26 cellular contexts compared by ENCODE assay signal in genomic region chr7:66524738-66525137, GRCh38.
"Had no signal": no experiment of that assay in that cellular context is flagged by ENCODE, and none has a peak within 500 bp of the region (broad histone marks: within the 10 kb centered on the region; RNA-seq: fewer than 3 reads in every experiment).

No MANE protein-coding gene starts in this region.

- H3K36me3 Mint-ChIP-seq: activated CD8-positive, alpha-beta memory T cell treated with anti-CD3 and anti-CD28 coated beads, Interleukin-2, amount 10 ng/mL, durations not matched to agents 7 days and 5 days; activated naive CD4-positive, alpha-beta T cell treated with anti-CD3 and anti-CD28 coated beads, Interleukin-2, amount 50 U/mL, for 24 hours had no signal

- H3K4me3 ChIP-seq: ascending aorta had no signal

- DNase-seq: activated B cell treated with CpG ODN at 0.5 μM for 24 hours; activated CD4-positive, alpha-beta T cell treated with anti-CD3 and anti-CD28 coated beads for 1 hour; activated CD4-positive, alpha-beta T cell treated with anti-CD3 and anti-CD28 coated beads, Interleukin-2, amount 10 ng/mL, durations not matched to agents 24 days and 14 days; activated CD4-positive, alpha-beta T cell treated with anti-CD3 and anti-CD28 coated beads, Interleukin-2, amount 50 U/mL, for 48 hours; activated CD8-positive, alpha-beta memory T cell treated with anti-CD3 and anti-CD28 coated beads, Interleukin-2, amount 10 ng/mL, durations not matched to agents 7 days and 5 days; activated effector memory CD4-positive, alpha-beta T cell treated with Interleukin-2 at 50 U/mL for 16 hours; activated naive CD4-positive, alpha-beta T cell; activated naive CD8-positive, alpha-beta T cell treated with anti-CD3 and anti-CD28 coated beads, Interleukin-2, amount 50 U/mL, for 24 hours; activated T-cell treated with anti-CD3 and anti-CD28 coated beads, Interleukin-2, amount 50 U/mL, for 24 hours; amniotic stem cell; MM.1S; NCI-H1105; NCI-H1436; NCI-H1694 treated with DMSO at 0.1 percent for 48 hours; NCI-H2081; NCI-H510A treated with DMSO at 0.1 percent for 48 hours; NCI-H69; NK-92 treated with Interleukin-12 subunit alpha and Interleukin-12 subunit beta, amount 100 ng/mL, for 24 hours; SHP77 treated with DMSO at 0.1 percent for 48 hours; T-helper 17 cell; T-helper 9 cell had no signal

- H3K4me1 Mint-ChIP-seq: activated B cell treated with CpG ODN at 0.5 μM for 24 hours; activated CD4-positive, alpha-beta T cell treated with anti-CD3 and anti-CD28 coated beads, Interleukin-2, amount 10 ng/mL, durations not matched to agents 24 days and 14 days; activated CD8-positive, alpha-beta memory T cell treated with anti-CD3 and anti-CD28 coated beads, Interleukin-2, amount 10 ng/mL, durations not matched to agents 7 days and 5 days; activated naive CD4-positive, alpha-beta T cell treated with anti-CD3 and anti-CD28 coated beads, Interleukin-2, amount 50 U/mL, for 24 hours had no signal

- H3K27me3 ChIP-seq: ascending aorta had no signal

- H3K27ac Mint-ChIP-seq: activated B cell treated with CpG ODN at 0.5 μM for 24 hours; activated CD4-positive, alpha-beta T cell treated with anti-CD3 and anti-CD28 coated beads, Interleukin-2, amount 10 ng/mL, durations not matched to agents 24 days and 14 days; activated CD8-positive, alpha-beta memory T cell treated with anti-CD3 and anti-CD28 coated beads, Interleukin-2, amount 10 ng/mL, durations not matched to agents 7 days and 5 days; activated naive CD4-positive, alpha-beta T cell treated with anti-CD3 and anti-CD28 coated beads, Interleukin-2, amount 50 U/mL, for 24 hours; activated naive CD8-positive, alpha-beta T cell treated with anti-CD3 and anti-CD28 coated beads, Interleukin-2, amount 50 U/mL, for 24 hours; activated T-cell treated with anti-CD3 and anti-CD28 coated beads, Interleukin-2, amount 50 U/mL, for 24 hours had no signal

- H3K27ac ChIP-seq: ascending aorta had no signal

- H3K4me1 ChIP-seq: ascending aorta had no signal

- H3K9me3 Mint-ChIP-seq: activated B cell treated with CpG ODN at 0.5 μM for 24 hours; activated CD4-positive, alpha-beta T cell treated with anti-CD3 and anti-CD28 coated beads, Interleukin-2, amount 10 ng/mL, durations not matched to agents 24 days and 14 days; activated naive CD4-positive, alpha-beta T cell treated with anti-CD3 and anti-CD28 coated beads, Interleukin-2, amount 50 U/mL, for 24 hours; activated naive CD8-positive, alpha-beta T cell treated with anti-CD3 and anti-CD28 coated beads, Interleukin-2, amount 50 U/mL, for 24 hours; activated T-cell treated with anti-CD3 and anti-CD28 coated beads, Interleukin-2, amount 50 U/mL, for 24 hours; activated T-helper 1 cell treated with anti-CD3 and anti-CD28 coated beads, Interleukin-12 subunit alpha, Interleukin-12 subunit beta, Interleukin-2, Interleukin-4 antibody, amounts not matched to agents 30 ng/mL and 10 ng/mL and 1 ng/mL, durations not matched to agents 14 hours and 24 hours and 36 hours; brain; central memory CD8-positive, alpha-beta T cell had no signal

- ATAC-seq: activated CD8-positive, alpha-beta memory T cell treated with anti-CD3 and anti-CD28 coated beads, Interleukin-2, amount 10 ng/mL, durations not matched to agents 7 days and 5 days; activated naive CD8-positive, alpha-beta T cell treated with anti-CD3 and anti-CD28 coated beads, Interleukin-2, amount 50 U/mL, for 24 hours; T-helper 17 cell had no signal

- H3K4me3 Mint-ChIP-seq: activated B cell treated with CpG ODN at 0.5 μM for 24 hours; activated CD4-positive, alpha-beta T cell treated with anti-CD3 and anti-CD28 coated beads, Interleukin-2, amount 10 ng/mL, durations not matched to agents 24 days and 14 days; activated CD8-positive, alpha-beta memory T cell treated with anti-CD3 and anti-CD28 coated beads, Interleukin-2, amount 10 ng/mL, durations not matched to agents 7 days and 5 days; activated naive CD4-positive, alpha-beta T cell treated with anti-CD3 and anti-CD28 coated beads, Interleukin-2, amount 50 U/mL, for 24 hours; activated naive CD8-positive, alpha-beta T cell treated with anti-CD3 and anti-CD28 coated beads, Interleukin-2, amount 50 U/mL, for 24 hours; activated T-cell treated with anti-CD3 and anti-CD28 coated beads, Interleukin-2, amount 50 U/mL, for 24 hours; activated T-helper 1 cell treated with anti-CD3 and anti-CD28 coated beads, Interleukin-12 subunit alpha, Interleukin-12 subunit beta, Interleukin-2, Interleukin-4 antibody, amounts not matched to agents 30 ng/mL and 10 ng/mL and 1 ng/mL, durations not matched to agents 14 hours and 24 hours and 36 hours; brain; central memory CD8-positive, alpha-beta T cell; T-helper 17 cell had no signal

- H3K27me3 Mint-ChIP-seq: activated B cell treated with CpG ODN at 0.5 μM for 24 hours; activated CD4-positive, alpha-beta T cell treated with anti-CD3 and anti-CD28 coated beads, Interleukin-2, amount 10 ng/mL, durations not matched to agents 24 days and 14 days; activated CD8-positive, alpha-beta memory T cell treated with anti-CD3 and anti-CD28 coated beads, Interleukin-2, amount 10 ng/mL, durations not matched to agents 7 days and 5 days; activated naive CD4-positive, alpha-beta T cell treated with anti-CD3 and anti-CD28 coated beads, Interleukin-2, amount 50 U/mL, for 24 hours; activated naive CD8-positive, alpha-beta T cell treated with anti-CD3 and anti-CD28 coated beads, Interleukin-2, amount 50 U/mL, for 24 hours; activated T-cell treated with anti-CD3 and anti-CD28 coated beads, Interleukin-2, amount 50 U/mL, for 24 hours; central memory CD8-positive, alpha-beta T cell; T-helper 17 cell had no signal

- H3K9me3 ChIP-seq: ascending aorta had no signal
